ENCODE assay signal across 1 cellular context in the genomic region with DNA sequence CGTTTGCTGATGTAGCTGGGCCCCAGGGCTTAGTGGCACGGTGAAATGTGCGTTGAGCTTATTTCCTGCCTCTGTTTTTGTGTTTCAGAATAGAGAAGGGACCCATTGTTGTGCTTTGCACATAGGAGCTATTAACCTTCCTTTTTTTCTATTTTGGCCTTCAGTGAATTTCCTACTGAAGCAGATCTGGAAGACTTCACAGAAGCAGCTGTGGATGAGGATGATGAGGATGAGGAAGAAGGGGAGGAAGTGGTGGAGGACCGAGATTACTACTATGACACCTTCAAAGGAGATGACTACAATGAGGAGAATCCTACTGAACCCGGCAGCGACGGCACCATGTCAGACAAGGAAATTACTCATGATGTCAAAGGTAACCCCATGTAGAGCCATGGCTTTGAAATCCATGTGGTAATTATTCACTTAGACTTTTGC.
TF ChIP-seq lines count a peak whose summit lies in the region.

No MANE protein-coding gene starts in this region.

TF ChIP-seq in GM12878, 131 proteins besides CTCF, POLR2A, EP300 and RAD21:
- TF ChIP-seq RAD51 (IDR thresholded peaks at IDR 0.05) (no peak), SMAD5 (IDR thresholded peaks at IDR 0.05; ENCODE audit: low read depth) (no peak), MXI1 (IDR thresholded peaks at IDR 0.05; ENCODE audit: low read depth, low read length) (no peak), JUNB (IDR thresholded peaks at IDR 0.05) (0 out of 2 replicates have a peak, but pooled peaks have one; percentile 11), FOXM1 (IDR thresholded peaks at IDR 0.05; ENCODE audit: low read depth, low read length) (no peak), ETV6 (conservative IDR thresholded peaks at IDR 0.05 in 1 of 2, IDR thresholded peaks at IDR 0.05 in 1 of 2; ENCODE audit: borderline replicate concordance in 1 of 2, low read depth in 1 of 2) (peak in 1 of 2 experiments; percentile 73; a peak in 1 of 4 replicates), POLR2AphosphoS5 (IDR thresholded peaks at IDR 0.05; ENCODE audit: low read length) (no peak), SIN3A (IDR thresholded peaks at IDR 0.05; ENCODE audit: low read depth, low read length) (no peak), IKZF2 (IDR thresholded peaks at IDR 0.05) (no peak), MYB (IDR thresholded peaks at IDR 0.05; ENCODE audit: borderline replicate concordance, low read depth, low read length) (no peak), GATAD2B (conservative IDR thresholded peaks at IDR 0.05; ENCODE audit: low read depth) (no peak), BMI1 (IDR thresholded peaks at IDR 0.05; ENCODE audit: borderline replicate concordance) (no peak), CHD1 (IDR thresholded peaks at IDR 0.05; ENCODE audit: low read depth, low read length) (no peak)
- TF ChIP-seq, protein P1, sequence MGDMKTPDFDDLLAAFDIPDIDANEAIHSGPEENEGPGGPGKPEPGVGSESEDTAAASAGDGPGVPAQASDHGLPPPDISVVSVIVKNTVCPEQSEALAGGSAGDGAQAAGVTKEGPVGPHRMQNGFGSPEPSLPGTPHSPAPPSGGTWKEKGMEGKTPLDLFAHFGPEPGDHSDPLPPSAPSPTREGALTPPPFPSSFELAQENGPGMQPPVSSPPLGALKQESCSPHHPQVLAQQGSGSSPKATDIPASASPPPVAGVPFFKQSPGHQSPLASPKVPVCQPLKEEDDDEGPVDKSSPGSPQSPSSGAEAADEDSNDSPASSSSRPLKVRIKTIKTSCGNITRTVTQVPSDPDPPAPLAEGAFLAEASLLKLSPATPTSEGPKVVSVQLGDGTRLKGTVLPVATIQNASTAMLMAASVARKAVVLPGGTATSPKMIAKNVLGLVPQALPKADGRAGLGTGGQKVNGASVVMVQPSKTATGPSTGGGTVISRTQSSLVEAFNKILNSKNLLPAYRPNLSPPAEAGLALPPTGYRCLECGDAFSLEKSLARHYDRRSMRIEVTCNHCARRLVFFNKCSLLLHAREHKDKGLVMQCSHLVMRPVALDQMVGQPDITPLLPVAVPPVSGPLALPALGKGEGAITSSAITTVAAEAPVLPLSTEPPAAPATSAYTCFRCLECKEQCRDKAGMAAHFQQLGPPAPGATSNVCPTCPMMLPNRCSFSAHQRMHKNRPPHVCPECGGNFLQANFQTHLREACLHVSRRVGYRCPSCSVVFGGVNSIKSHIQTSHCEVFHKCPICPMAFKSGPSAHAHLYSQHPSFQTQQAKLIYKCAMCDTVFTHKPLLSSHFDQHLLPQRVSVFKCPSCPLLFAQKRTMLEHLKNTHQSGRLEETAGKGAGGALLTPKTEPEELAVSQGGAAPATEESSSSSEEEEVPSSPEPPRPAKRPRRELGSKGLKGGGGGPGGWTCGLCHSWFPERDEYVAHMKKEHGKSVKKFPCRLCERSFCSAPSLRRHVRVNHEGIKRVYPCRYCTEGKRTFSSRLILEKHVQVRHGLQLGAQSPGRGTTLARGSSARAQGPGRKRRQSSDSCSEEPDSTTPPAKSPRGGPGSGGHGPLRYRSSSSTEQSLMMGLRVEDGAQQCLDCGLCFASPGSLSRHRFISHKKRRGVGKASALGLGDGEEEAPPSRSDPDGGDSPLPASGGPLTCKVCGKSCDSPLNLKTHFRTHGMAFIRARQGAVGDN (IDR thresholded peaks at IDR 0.05): no peak
- TF ChIP-seq, protein P2, sequence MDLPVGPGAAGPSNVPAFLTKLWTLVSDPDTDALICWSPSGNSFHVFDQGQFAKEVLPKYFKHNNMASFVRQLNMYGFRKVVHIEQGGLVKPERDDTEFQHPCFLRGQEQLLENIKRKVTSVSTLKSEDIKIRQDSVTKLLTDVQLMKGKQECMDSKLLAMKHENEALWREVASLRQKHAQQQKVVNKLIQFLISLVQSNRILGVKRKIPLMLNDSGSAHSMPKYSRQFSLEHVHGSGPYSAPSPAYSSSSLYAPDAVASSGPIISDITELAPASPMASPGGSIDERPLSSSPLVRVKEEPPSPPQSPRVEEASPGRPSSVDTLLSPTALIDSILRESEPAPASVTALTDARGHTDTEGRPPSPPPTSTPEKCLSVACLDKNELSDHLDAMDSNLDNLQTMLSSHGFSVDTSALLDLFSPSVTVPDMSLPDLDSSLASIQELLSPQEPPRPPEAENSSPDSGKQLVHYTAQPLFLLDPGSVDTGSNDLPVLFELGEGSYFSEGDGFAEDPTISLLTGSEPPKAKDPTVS (IDR thresholded peaks at IDR 0.05; ENCODE audit: low read depth, low read length): no peak
- TF ChIP-seq, protein P3, sequence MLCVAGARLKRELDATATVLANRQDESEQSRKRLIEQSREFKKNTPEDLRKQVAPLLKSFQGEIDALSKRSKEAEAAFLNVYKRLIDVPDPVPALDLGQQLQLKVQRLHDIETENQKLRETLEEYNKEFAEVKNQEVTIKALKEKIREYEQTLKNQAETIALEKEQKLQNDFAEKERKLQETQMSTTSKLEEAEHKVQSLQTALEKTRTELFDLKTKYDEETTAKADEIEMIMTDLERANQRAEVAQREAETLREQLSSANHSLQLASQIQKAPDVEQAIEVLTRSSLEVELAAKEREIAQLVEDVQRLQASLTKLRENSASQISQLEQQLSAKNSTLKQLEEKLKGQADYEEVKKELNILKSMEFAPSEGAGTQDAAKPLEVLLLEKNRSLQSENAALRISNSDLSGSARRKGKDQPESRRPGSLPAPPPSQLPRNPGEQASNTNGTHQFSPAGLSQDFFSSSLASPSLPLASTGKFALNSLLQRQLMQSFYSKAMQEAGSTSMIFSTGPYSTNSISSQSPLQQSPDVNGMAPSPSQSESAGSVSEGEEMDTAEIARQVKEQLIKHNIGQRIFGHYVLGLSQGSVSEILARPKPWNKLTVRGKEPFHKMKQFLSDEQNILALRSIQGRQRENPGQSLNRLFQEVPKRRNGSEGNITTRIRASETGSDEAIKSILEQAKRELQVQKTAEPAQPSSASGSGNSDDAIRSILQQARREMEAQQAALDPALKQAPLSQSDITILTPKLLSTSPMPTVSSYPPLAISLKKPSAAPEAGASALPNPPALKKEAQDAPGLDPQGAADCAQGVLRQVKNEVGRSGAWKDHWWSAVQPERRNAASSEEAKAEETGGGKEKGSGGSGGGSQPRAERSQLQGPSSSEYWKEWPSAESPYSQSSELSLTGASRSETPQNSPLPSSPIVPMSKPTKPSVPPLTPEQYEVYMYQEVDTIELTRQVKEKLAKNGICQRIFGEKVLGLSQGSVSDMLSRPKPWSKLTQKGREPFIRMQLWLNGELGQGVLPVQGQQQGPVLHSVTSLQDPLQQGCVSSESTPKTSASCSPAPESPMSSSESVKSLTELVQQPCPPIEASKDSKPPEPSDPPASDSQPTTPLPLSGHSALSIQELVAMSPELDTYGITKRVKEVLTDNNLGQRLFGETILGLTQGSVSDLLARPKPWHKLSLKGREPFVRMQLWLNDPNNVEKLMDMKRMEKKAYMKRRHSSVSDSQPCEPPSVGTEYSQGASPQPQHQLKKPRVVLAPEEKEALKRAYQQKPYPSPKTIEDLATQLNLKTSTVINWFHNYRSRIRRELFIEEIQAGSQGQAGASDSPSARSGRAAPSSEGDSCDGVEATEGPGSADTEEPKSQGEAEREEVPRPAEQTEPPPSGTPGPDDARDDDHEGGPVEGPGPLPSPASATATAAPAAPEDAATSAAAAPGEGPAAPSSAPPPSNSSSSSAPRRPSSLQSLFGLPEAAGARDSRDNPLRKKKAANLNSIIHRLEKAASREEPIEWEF (IDR thresholded peaks at IDR 0.05; ENCODE audit: insufficient replicate concordance, low read depth, low read length): no peak
- TF ChIP-seq, protein P4, sequence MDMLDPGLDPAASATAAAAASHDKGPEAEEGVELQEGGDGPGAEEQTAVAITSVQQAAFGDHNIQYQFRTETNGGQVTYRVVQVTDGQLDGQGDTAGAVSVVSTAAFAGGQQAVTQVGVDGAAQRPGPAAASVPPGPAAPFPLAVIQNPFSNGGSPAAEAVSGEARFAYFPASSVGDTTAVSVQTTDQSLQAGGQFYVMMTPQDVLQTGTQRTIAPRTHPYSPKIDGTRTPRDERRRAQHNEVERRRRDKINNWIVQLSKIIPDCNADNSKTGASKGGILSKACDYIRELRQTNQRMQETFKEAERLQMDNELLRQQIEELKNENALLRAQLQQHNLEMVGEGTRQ (IDR thresholded peaks at IDR 0.05; ENCODE audit: borderline replicate concordance, low read depth, low read length): no peak
TF ChIP-seq in GM12878: peak in this region for 2.
